ENCODE assay signal across 8 cellular contexts in genomic region chr20:43457640-43458421, GRCh38. TPM values are rescaled to one million over a fixed set of nuclear protein-coding genes. Genes with fewer than 3 reads are reported as not detected.
A peak's percentile ranks its signal among the peaks of the same experiment; 100 is the strongest.
DNase-seq lines count a peak whose midpoint lies in the region; ATAC-seq and TF ChIP-seq lines count a peak whose summit lies in the region.

Gene SRSF6, plus strand, starts transcription at chr20:43457896. Its CDS starts 138 bp downstream, at chr20:43458034.

- peak within 1 kb of the TSS; percentile 97 for H3K4me3 ChIP-seq in MM.1S (ENCODE audit: low read length)
- H3K4me3 ChIP-seq in gastroesophageal sphincter = peak within 1 kb of the TSS; percentile 61 to 98

- peaks cover 25% of the 10 kb centered on the region for H3K36me3 ChIP-seq in MM.1S (replicated peaks; ENCODE audit: insufficient read depth, low read length)
- peaks cover 3 to 39% of the 10 kb centered on the region in 2 donors for H3K36me3 ChIP-seq in gastroesophageal sphincter

- peak; percentile 97 for ATAC-seq in gastroesophageal sphincter

- H3K27ac ChIP-seq in MM.1S (ENCODE audit: low read length) (peak within 1 kb of the TSS; percentile 91), gastroesophageal sphincter (peak within 1 kb of the TSS; percentile 90 to 100 (median 99))

- peak within 1 kb of the TSS; percentile 94 for H3K4me2 ChIP-seq in MM.1S (ENCODE audit: low read depth, low read length)

- CTCF ChIA-PET in activated naive CD4-positive, alpha-beta T cell treated with anti-CD3 and anti-CD28 coated beads for 36 hours (lab: Charles Lee) = no interaction called here

- intact Hi-C loops in activated naive CD4-positive, alpha-beta T cell treated with anti-CD3 and anti-CD28 coated beads for 36 hours (cut with micrococcal nuclease) = loop anchor here (1.0 to 10.0 kb wide), 12 partner anchors 34 to 1841 kb away; partner anchors contain the start of genes CHD6, IFT52, MYBL2 and OSER1

- peaks cover 14% of the 10 kb centered on the region for H4K20me1 ChIP-seq in MM.1S (ENCODE audit: insufficient read depth, low read length)

- peak; percentile 99 for TF ChIP-seq POLR2A in gastroesophageal sphincter (IDR thresholded peaks at IDR 0.05)

- H3K27me3 ChIP-seq in MM.1S (replicated peaks; ENCODE audit: insufficient read depth, low read length) = no peaks in the 10 kb centered on the region
- peaks cover 8% of the 10 kb centered on the region for H3K27me3 ChIP-seq in gastroesophageal sphincter

- H3K9ac ChIP-seq in MM.1S (ENCODE audit: low read length) = peak within 1 kb of the TSS; percentile 100

- H3K4me3 Mint-ChIP-seq in activated naive CD4-positive, alpha-beta T cell treated with anti-CD3 and anti-CD28 coated beads for 36 hours = peak within 1 kb of the TSS; percentile 81

- peak within 1 kb of the TSS; percentile 97 for H2AFZ ChIP-seq in MM.1S (ENCODE audit: low read length)

- no peaks in the 10 kb centered on the region for H3K9me2 ChIP-seq in MM.1S (replicated peaks; ENCODE audit: insufficient read depth, low read length)

- peak within 1 kb of the TSS; percentile 95 for H3K27ac Mint-ChIP-seq in activated naive CD4-positive, alpha-beta T cell treated with anti-CD3 and anti-CD28 coated beads for 36 hours

- TF ChIP-seq CTCF in MM.1S (IDR thresholded peaks at IDR 0.05; ENCODE audit: low read length) (no peak), gastroesophageal sphincter (IDR thresholded peaks at IDR 0.05) (peak in 2 of 4 experiments; percentile 3 to 11)

- H3K4me1 Mint-ChIP-seq in activated naive CD4-positive, alpha-beta T cell treated with anti-CD3 and anti-CD28 coated beads for 36 hours (ENCODE audit: low read depth) = peaks cover 30% of the 10 kb centered on the region

- H3K9me3 ChIP-seq in MM.1S (replicated peaks; ENCODE audit: insufficient read depth, low read length) = no peaks in the 10 kb centered on the region
- no peaks in the 10 kb centered on the region for H3K9me3 ChIP-seq in gastroesophageal sphincter

- peaks cover 46% of the 10 kb centered on the region for H3K79me2 ChIP-seq in MM.1S (ENCODE audit: low read length)

- H3F3A ChIP-seq in MM.1S (ENCODE audit: insufficient read depth, low read length) = peaks cover 14% of the 10 kb centered on the region

- peaks cover 5% of the 10 kb centered on the region for H3K27me3 Mint-ChIP-seq in activated naive CD4-positive, alpha-beta T cell treated with anti-CD3 and anti-CD28 coated beads for 36 hours (ENCODE audit: low read depth)

- H3K4me1 ChIP-seq in MM.1S (ENCODE audit: low read length) = peaks cover 7% of the 10 kb centered on the region; the same call in 1 of the 2 replicates
- H3K4me1 ChIP-seq in gastroesophageal sphincter = peaks cover 0 to 47% (median 5%) of the 10 kb centered on the region in 3 donors

- WGBS in gastroesophageal sphincter (ENCODE audit: low coverage in 1 of 2), 2 donors = no CpG with 5 or more reads among the region's 101 CpGs

- DNase-seq in GM03348 (ENCODE audit: low spot score) = peak; percentile 96
- peak; percentile 90 for DNase-seq in HCEC 1CT
- peak; percentile 93 for DNase-seq in MM.1S
- peak; percentile 96 for DNase-seq in SK-N-DZ (ENCODE audit: low spot score)
- peak; percentile 94 for DNase-seq in activated naive CD4-positive, alpha-beta T cell treated with anti-CD3 and anti-CD28 coated beads for 36 hours
- peak; percentile 63 to 98 (median 93) for DNase-seq in nucleus accumbens (lab: John Stamatoyannopoulos, UW)
- peak; percentile 96 for DNase-seq in superior temporal gyrus (ENCODE audit: extremely low spot score)

- no peak for TF ChIP-seq EP300 in gastroesophageal sphincter (IDR thresholded peaks at IDR 0.05)

- no peaks in the 10 kb centered on the region for H3K9me3 Mint-ChIP-seq in activated naive CD4-positive, alpha-beta T cell treated with anti-CD3 and anti-CD28 coated beads for 36 hours

- H3K36me3 Mint-ChIP-seq in activated naive CD4-positive, alpha-beta T cell treated with anti-CD3 and anti-CD28 coated beads for 36 hours (ENCODE audit: low read depth) = peaks cover 32% of the 10 kb centered on the region

RNA-seq across cellular contexts. Expression of gene SRSF6, which starts in this region (rescaled TPM):
- polyA plus RNA-seq in SK-N-DZ (2014; cell fraction: cytosol; rRNA removed) = 133 and 140 TPM in 2 replicates
- 267 and 308 TPM in 2 replicates for polyA plus RNA-seq in SK-N-DZ (2014; cell fraction: nucleus; rRNA removed)
- total RNA-seq in activated naive CD4-positive, alpha-beta T cell treated with anti-CD3 and anti-CD28 coated beads for 36 hours = 10 to 100 TPM; 76.0 to 78.2 TPM
- 10 to 100 TPM; 25.3 to 47.5 (median 31.3) TPM for total RNA-seq in gastroesophageal sphincter

Comparison
In these comparisons a context has a peak if more than half of its experiments do, and no peak if none do; other contexts are left out.
1. Peak in every context shown above with its lines: DNase-seq, ATAC-seq, H3K4me3 ChIP-seq and H3K27ac ChIP-seq.